ENCODE assay signal across 1 cellular context in the genomic region with DNA sequence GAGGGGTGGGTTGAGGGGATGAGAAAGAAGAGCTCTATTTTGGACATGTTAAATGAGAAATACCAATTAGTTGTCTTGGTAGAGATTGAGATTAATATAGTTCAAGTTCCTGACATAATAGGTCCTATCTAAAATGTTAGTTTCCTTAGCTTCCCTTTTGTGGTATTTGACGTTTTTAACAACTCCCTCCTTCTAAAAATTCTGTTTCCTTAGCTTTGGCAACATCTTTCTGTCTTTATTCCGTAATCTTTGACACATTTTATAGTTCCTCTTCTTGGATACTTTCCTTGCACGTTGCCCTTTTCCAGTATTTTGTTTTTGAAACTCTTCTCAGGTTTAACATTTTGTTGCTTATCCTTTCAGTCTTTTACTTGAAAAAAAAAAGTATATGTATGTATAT.
TF ChIP-seq lines count a peak whose summit lies in the region.

No MANE protein-coding gene starts in this region.

TF ChIP-seq in GM23338, 12 proteins besides CTCF, POLR2A, EP300 and RAD21 (continued from another document):
- TF ChIP-seq, protein P1, sequence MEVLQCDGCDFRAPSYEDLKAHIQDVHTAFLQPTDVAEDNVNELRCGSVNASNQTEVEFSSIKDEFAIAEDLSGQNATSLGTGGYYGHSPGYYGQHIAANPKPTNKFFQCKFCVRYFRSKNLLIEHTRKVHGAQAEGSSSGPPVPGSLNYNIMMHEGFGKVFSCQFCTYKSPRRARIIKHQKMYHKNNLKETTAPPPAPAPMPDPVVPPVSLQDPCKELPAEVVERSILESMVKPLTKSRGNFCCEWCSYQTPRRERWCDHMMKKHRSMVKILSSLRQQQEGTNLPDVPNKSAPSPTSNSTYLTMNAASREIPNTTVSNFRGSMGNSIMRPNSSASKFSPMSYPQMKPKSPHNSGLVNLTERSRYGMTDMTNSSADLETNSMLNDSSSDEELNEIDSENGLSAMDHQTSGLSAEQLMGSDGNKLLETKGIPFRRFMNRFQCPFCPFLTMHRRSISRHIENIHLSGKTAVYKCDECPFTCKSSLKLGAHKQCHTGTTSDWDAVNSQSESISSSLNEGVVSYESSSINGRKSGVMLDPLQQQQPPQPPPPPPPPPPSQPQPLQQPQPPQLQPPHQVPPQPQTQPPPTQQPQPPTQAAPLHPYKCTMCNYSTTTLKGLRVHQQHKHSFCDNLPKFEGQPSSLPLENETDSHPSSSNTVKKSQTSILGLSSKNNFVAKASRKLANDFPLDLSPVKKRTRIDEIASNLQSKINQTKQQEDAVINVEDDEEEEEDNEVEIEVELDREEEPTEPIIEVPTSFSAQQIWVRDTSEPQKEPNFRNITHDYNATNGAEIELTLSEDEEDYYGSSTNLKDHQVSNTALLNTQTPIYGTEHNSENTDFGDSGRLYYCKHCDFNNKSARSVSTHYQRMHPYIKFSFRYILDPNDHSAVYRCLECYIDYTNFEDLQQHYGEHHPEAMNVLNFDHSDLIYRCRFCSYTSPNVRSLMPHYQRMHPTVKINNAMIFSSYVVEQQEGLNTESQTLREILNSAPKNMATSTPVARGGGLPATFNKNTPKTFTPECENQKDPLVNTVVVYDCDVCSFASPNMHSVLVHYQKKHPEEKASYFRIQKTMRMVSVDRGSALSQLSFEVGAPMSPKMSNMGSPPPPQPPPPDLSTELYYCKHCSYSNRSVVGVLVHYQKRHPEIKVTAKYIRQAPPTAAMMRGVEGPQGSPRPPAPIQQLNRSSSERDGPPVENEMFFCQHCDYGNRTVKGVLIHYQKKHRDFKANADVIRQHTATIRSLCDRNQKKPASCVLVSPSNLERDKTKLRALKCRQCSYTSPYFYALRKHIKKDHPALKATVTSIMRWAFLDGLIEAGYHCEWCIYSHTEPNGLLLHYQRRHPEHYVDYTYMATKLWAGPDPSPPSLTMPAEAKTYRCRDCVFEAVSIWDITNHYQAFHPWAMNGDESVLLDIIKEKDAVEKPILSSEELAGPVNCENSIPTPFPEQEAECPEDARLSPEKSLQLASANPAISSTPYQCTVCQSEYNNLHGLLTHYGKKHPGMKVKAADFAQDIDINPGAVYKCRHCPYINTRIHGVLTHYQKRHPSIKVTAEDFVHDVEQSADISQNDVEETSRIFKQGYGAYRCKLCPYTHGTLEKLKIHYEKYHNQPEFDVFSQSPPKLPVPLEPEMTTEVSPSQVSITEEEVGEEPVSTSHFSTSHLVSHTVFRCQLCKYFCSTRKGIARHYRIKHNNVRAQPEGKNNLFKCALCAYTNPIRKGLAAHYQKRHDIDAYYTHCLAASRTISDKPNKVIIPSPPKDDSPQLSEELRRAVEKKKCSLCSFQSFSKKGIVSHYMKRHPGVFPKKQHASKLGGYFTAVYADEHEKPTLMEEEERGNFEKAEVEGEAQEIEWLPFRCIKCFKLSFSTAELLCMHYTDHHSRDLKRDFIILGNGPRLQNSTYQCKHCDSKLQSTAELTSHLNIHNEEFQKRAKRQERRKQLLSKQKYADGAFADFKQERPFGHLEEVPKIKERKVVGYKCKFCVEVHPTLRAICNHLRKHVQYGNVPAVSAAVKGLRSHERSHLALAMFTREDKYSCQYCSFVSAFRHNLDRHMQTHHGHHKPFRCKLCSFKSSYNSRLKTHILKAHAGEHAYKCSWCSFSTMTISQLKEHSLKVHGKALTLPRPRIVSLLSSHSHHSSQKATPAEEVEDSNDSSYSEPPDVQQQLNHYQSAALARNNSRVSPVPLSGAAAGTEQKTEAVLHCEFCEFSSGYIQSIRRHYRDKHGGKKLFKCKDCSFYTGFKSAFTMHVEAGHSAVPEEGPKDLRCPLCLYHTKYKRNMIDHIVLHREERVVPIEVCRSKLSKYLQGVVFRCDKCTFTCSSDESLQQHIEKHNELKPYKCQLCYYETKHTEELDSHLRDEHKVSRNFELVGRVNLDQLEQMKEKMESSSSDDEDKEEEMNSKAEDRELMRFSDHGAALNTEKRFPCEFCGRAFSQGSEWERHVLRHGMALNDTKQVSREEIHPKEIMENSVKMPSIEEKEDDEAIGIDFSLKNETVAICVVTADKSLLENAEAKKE (CRISPR knock-in tag; IDR thresholded peaks at IDR 0.05): no peak
- no peak for TF ChIP-seq POLR2AphosphoS5 (IDR thresholded peaks at IDR 0.05; ENCODE audit: low read depth)
- no peak for TF ChIP-seq REST (IDR thresholded peaks at IDR 0.05; ENCODE audit: unreplicated experiment)
- no peak for TF ChIP-seq JUNB (IDR thresholded peaks at IDR 0.05; ENCODE audit: unreplicated experiment)
- no peak for TF ChIP-seq CREB1 (CRISPR knock-in tag; IDR thresholded peaks at IDR 0.05; ENCODE audit: low read depth)
- no peak for TF ChIP-seq STAT1 (IDR thresholded peaks at IDR 0.05; ENCODE audit: unreplicated experiment)
